In the genomic region with DNA sequence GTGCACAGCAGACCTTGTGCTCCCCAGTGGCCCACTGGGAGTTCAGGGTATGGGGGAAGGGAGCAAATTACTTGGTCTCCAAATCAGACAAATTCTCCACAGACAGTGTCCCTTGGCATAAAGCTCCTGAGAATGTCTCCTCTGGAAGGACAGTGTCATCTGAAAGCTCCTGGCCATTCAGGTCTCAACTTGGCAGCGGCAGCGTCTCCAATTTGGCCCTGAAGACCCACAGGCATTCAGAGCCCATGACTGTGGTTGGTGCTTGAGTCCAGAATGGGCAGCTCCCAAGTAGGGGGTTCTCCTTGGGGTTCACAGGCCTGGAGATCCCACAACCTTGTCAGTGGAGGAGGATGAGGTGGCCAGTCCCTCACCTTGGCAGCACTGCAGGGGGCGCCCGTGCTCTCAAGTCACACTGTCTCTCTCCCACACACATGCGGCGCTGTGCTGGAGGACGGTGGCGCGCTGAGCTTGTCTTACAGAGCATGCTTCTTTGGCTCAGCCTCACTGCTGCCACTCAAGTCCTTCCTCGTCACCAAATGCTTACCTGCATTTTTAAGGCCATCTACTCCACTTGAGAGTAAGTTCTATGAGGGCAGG, we compare ENCODE assay signal across 9 cellular contexts. TPM values are rescaled to one million over a fixed set of nuclear protein-coding genes. Genes with fewer than 3 reads are reported as not detected.
DNase-seq lines count a peak whose midpoint lies in the region; TF ChIP-seq lines count a peak whose summit lies in the region.
"Had no signal": no experiment of that assay in that cellular context is flagged by ENCODE, and none has a peak within 500 bp of the region (broad histone marks: within the 10 kb centered on the region; RNA-seq: fewer than 3 reads in every experiment).

No MANE protein-coding gene starts in this region.

- H3K27me3 Mint-ChIP-seq in CD14-positive monocyte (ENCODE audit: low read depth in 3 of 3) (no peaks in the 10 kb centered on the region), osteocyte (ENCODE audit: unreplicated experiment) (no peaks in the 10 kb centered on the region)
- no peaks in the 10 kb centered on the region for H3K27me3 Mint-ChIP-seq in activated CD4-positive, alpha-beta T cell treated with anti-CD3 and anti-CD28 coated beads, Interleukin-2, amount 10 ng/mL, durations not matched to agents 24 days and 14 days
- H3K27me3 Mint-ChIP-seq: central memory CD8-positive, alpha-beta T cell had no signal

- peak; percentile 28 for TF ChIP-seq CTCF in CD14-positive monocyte (IDR thresholded peaks at IDR 0.05)
- TF ChIP-seq CTCF in fibroblast of mammary gland (conservative IDR thresholded peaks at IDR 0.05; ENCODE audit: control insufficient read depth, insufficient read depth, low read depth, low read length), result peak; percentile 47
- no peak for TF ChIP-seq CTCF in osteocyte (IDR thresholded peaks at IDR 0.05)

- H3K36me3 Mint-ChIP-seq in CD14-positive monocyte (peaks cover 69 to 84% of the 10 kb centered on the region in 2 donors), osteocyte (ENCODE audit: unreplicated experiment) (peaks cover 45% of the 10 kb centered on the region)
- peaks cover 44% of the 10 kb centered on the region for H3K36me3 Mint-ChIP-seq in activated CD4-positive, alpha-beta T cell treated with anti-CD3 and anti-CD28 coated beads, Interleukin-2, amount 10 ng/mL, durations not matched to agents 24 days and 14 days (ENCODE audit: low read depth)

- H3K4me3 Mint-ChIP-seq in CD14-positive monocyte (no peak overlapping the region), osteocyte (ENCODE audit: unreplicated experiment) (no peak overlapping the region)
- H3K4me3 Mint-ChIP-seq in activated CD4-positive, alpha-beta T cell treated with anti-CD3 and anti-CD28 coated beads, Interleukin-2, amount 10 ng/mL, durations not matched to agents 24 days and 14 days, result no peak overlapping the region
- H3K4me3 Mint-ChIP-seq: central memory CD8-positive, alpha-beta T cell had no signal

- H3K4me3 ChIP-seq in fibroblast of mammary gland (ENCODE audit: control insufficient read depth, low read depth, low read length), result no peak overlapping the region

- intact Hi-C loops in CD14-positive monocyte (cut with micrococcal nuclease), result loop anchor here in 1 of 2 donors (5.0 kb wide), 2 partner anchors 170 to 230 kb away; no protein-coding TSS in a partner anchor
- intact Hi-C loops in activated CD4-positive, alpha-beta T cell treated with anti-CD3 and anti-CD28 coated beads, Interleukin-2, amount 10 ng/mL, durations not matched to agents 24 days and 14 days (cut with micrococcal nuclease), result loop anchor here (5.0 kb wide), 1 partner anchor 225 kb away; no protein-coding TSS in a partner anchor

- H3K27ac Mint-ChIP-seq in CD14-positive monocyte, result no peak overlapping the region
- H3K27ac Mint-ChIP-seq in activated CD4-positive, alpha-beta T cell treated with anti-CD3 and anti-CD28 coated beads, Interleukin-2, amount 10 ng/mL, durations not matched to agents 24 days and 14 days, result no peak overlapping the region
- no peak overlapping the region for H3K27ac Mint-ChIP-seq in osteocyte (ENCODE audit: unreplicated experiment)

- H3K9me3 Mint-ChIP-seq in CD14-positive monocyte (no peaks in the 10 kb centered on the region), osteocyte (ENCODE audit: unreplicated experiment) (no peaks in the 10 kb centered on the region)
- no peaks in the 10 kb centered on the region for H3K9me3 Mint-ChIP-seq in activated CD4-positive, alpha-beta T cell treated with anti-CD3 and anti-CD28 coated beads, Interleukin-2, amount 10 ng/mL, durations not matched to agents 24 days and 14 days
- H3K9me3 Mint-ChIP-seq: central memory CD8-positive, alpha-beta T cell had no signal

- H3K4me1 Mint-ChIP-seq in CD14-positive monocyte (no peaks in the 10 kb centered on the region), osteocyte (ENCODE audit: unreplicated experiment) (no peaks in the 10 kb centered on the region)
- peaks cover 14% of the 10 kb centered on the region for H3K4me1 Mint-ChIP-seq in activated CD4-positive, alpha-beta T cell treated with anti-CD3 and anti-CD28 coated beads, Interleukin-2, amount 10 ng/mL, durations not matched to agents 24 days and 14 days

- DNase-seq in CD14-positive monocyte (ENCODE audit: low spot score) (no peak), HuH-7 (ENCODE audit: low spot score) (peak; percentile 75), fibroblast of mammary gland (ENCODE audit: low read depth) (peak; percentile 51), EL (no peak), cortex of kidney (lab: John Stamatoyannopoulos, UW) (no peak), osteocyte (ENCODE audit: extremely low spot score, unreplicated experiment) (no peak)
- peak; percentile 78 for DNase-seq in activated CD4-positive, alpha-beta T cell treated with anti-CD3 and anti-CD28 coated beads, Interleukin-2, amount 10 ng/mL, durations not matched to agents 24 days and 14 days
- peak; percentile 52 for DNase-seq in stimulated activated CD4-positive, alpha-beta T cell treated with anti-CD3 and anti-CD28 coated beads, Interleukin-12 subunit alpha, Interleukin-12 subunit beta, amount 100 ng/mL, for 4 hours

RNA-seq across cellular contexts. Expression of a gene that starts 20.7 kb away (rescaled TPM):
- 100 to 1,000 TPM; 148 to 166 TPM for polyA plus RNA-seq in CD14-positive monocyte
- total RNA-seq in activated CD4-positive, alpha-beta T cell treated with anti-CD3 and anti-CD28 coated beads, Interleukin-2, amount 10 ng/mL, durations not matched to agents 24 days and 14 days, result 96.5 and 98.9 TPM in 2 replicates
- 160 and 166 TPM in 2 replicates for total RNA-seq in osteocyte

RNA-seq across cellular contexts. Expression of a gene that starts 21.6 kb away (rescaled TPM):
- polyA plus RNA-seq in CD14-positive monocyte, result 1 to 10 TPM; 2.5 to 2.6 TPM
- total RNA-seq in activated CD4-positive, alpha-beta T cell treated with anti-CD3 and anti-CD28 coated beads, Interleukin-2, amount 10 ng/mL, durations not matched to agents 24 days and 14 days, result 3.1 and 3.6 TPM in 2 replicates
- 60.5 and 67.2 TPM in 2 replicates for total RNA-seq in osteocyte

Comparison
In these comparisons a context has a peak if more than half of its experiments do, and no peak if none do; other contexts are left out.
1. DNase-seq: peak in HuH-7 (single experiment), activated CD4-positive, alpha-beta T cell treated with anti-CD3 and anti-CD28 coated beads, Interleukin-2, amount 10 ng/mL, durations not matched to agents 24 days and 14 days (single experiment), fibroblast of mammary gland (single experiment) and stimulated activated CD4-positive, alpha-beta T cell treated with anti-CD3 and anti-CD28 coated beads, Interleukin-12 subunit alpha, Interleukin-12 subunit beta, amount 100 ng/mL, for 4 hours (single experiment); none in CD14-positive monocyte (single experiment), EL (single experiment), cortex of kidney (single experiment) and osteocyte (single experiment).
2. RNA of a gene that starts 21.6 kb away (total RNA-seq): 60.5 to 67.2 TPM in osteocyte; 3.1 to 3.6 TPM in activated CD4-positive, alpha-beta T cell treated with anti-CD3 and anti-CD28 coated beads, Interleukin-2, amount 10 ng/mL, durations not matched to agents 24 days and 14 days; every median in the first group is over 10 times any median in the second.